19 cellular contexts compared by ENCODE assay signal in genomic region chr5:59204114-59204897, GRCh38.
"Had no signal": no experiment of that assay in that cellular context is flagged by ENCODE, and none has a peak within 500 bp of the region (broad histone marks: within the 10 kb centered on the region; RNA-seq: fewer than 3 reads in every experiment).

No MANE protein-coding gene starts in this region.

- H3K27me3 Mint-ChIP-seq: activated CD8-positive, alpha-beta memory T cell treated with anti-CD3 and anti-CD28 coated beads, Interleukin-2, amount 10 ng/mL, durations not matched to agents 7 days and 5 days had no signal

- H3K4me1 ChIP-seq: foreskin keratinocyte, spleen had no signal

- H3K27ac Mint-ChIP-seq: activated CD8-positive, alpha-beta memory T cell treated with anti-CD3 and anti-CD28 coated beads, Interleukin-2, amount 10 ng/mL, durations not matched to agents 7 days and 5 days; activated T-cell treated with anti-CD3 and anti-CD28 coated beads, Interleukin-2, amount 50 U/mL, for 24 hours; stimulated activated naive CD8-positive, alpha-beta T cell treated with anti-CD3 and anti-CD28 coated beads, Interleukin-15, amount 100 ng/mL, for 72 hours had no signal

- H3K4me3 ChIP-seq: heart right ventricle, pancreas, spleen, vagina had no signal

- H3K36me3 ChIP-seq: heart right ventricle, pancreas, spleen, vagina had no signal

- H3K27ac ChIP-seq: foreskin keratinocyte, heart right ventricle, pancreas, spleen, vagina had no signal

- H3K36me3 Mint-ChIP-seq: activated CD8-positive, alpha-beta memory T cell treated with anti-CD3 and anti-CD28 coated beads, Interleukin-2, amount 10 ng/mL, durations not matched to agents 7 days and 5 days; naive thymus-derived CD4-positive, alpha-beta T cell had no signal

- FAIRE-seq: colon, pancreas had no signal

- ATAC-seq: activated CD8-positive, alpha-beta memory T cell treated with anti-CD3 and anti-CD28 coated beads, Interleukin-2, amount 10 ng/mL, durations not matched to agents 7 days and 5 days; foreskin keratinocyte; naive thymus-derived CD4-positive, alpha-beta T cell; pancreas; SK-N-SH treated with all-trans-retinoic acid at 6 μM for 48 hours; stimulated activated naive CD8-positive, alpha-beta T cell treated with anti-CD3 and anti-CD28 coated beads, Interleukin-15, amount 100 ng/mL, for 72 hours had no signal

- H3K9me3 ChIP-seq: heart right ventricle, pancreas, spleen, vagina had no signal

- H3K27me3 ChIP-seq: foreskin keratinocyte, heart right ventricle, pancreas, spleen, vagina had no signal

- DNase-seq: activated CD4-positive, alpha-beta T cell treated with anti-CD3 and anti-CD28 coated beads for 1 hour; activated CD4-positive, alpha-beta T cell treated with anti-CD3 and anti-CD28 coated beads, Interleukin-2, amount 50 U/mL, for 4 hours; activated CD8-positive, alpha-beta memory T cell treated with anti-CD3 and anti-CD28 coated beads, Interleukin-2, amount 10 ng/mL, durations not matched to agents 7 days and 5 days; activated effector memory CD4-positive, alpha-beta T cell treated with Interleukin-2 at 50 U/mL for 16 hours; activated naive CD4-positive, alpha-beta T cell treated with anti-CD3 and anti-CD28 coated beads, Interleukin-2, amount 50 U/mL, for 16 hours; activated T-cell treated with anti-CD3 and anti-CD28 coated beads, Interleukin-2, amount 50 U/mL, for 24 hours; effector CD4-positive, alpha-beta T cell; foreskin keratinocyte; heart right ventricle; naive thymus-derived CD4-positive, alpha-beta T cell; pancreas; retina; spleen; stimulated activated naive CD8-positive, alpha-beta T cell treated with anti-CD3 and anti-CD28 coated beads, Interleukin-15, amount 100 ng/mL, for 72 hours; T-helper 1 cell; T1000 had no signal

- H3K9me3 Mint-ChIP-seq: activated T-cell treated with anti-CD3 and anti-CD28 coated beads, Interleukin-2, amount 50 U/mL, for 24 hours; naive thymus-derived CD4-positive, alpha-beta T cell; stimulated activated naive CD8-positive, alpha-beta T cell treated with anti-CD3 and anti-CD28 coated beads, Interleukin-15, amount 100 ng/mL, for 72 hours had no signal

- H3K4me1 Mint-ChIP-seq: activated CD8-positive, alpha-beta memory T cell treated with anti-CD3 and anti-CD28 coated beads, Interleukin-2, amount 10 ng/mL, durations not matched to agents 7 days and 5 days; naive thymus-derived CD4-positive, alpha-beta T cell; stimulated activated naive CD8-positive, alpha-beta T cell treated with anti-CD3 and anti-CD28 coated beads, Interleukin-15, amount 100 ng/mL, for 72 hours had no signal

- H3K4me3 Mint-ChIP-seq: activated CD8-positive, alpha-beta memory T cell treated with anti-CD3 and anti-CD28 coated beads, Interleukin-2, amount 10 ng/mL, durations not matched to agents 7 days and 5 days; activated T-cell treated with anti-CD3 and anti-CD28 coated beads, Interleukin-2, amount 50 U/mL, for 24 hours; naive thymus-derived CD4-positive, alpha-beta T cell; stimulated activated naive CD8-positive, alpha-beta T cell treated with anti-CD3 and anti-CD28 coated beads, Interleukin-15, amount 100 ng/mL, for 72 hours had no signal
